ENCODE assay signal across 11 cellular contexts in genomic region chr4:58617226-58617625, GRCh38.
"Had no signal": no experiment of that assay in that cellular context is flagged by ENCODE, and none has a peak within 500 bp of the region (broad histone marks: within the 10 kb centered on the region; RNA-seq: fewer than 3 reads in every experiment).

No MANE protein-coding gene starts in this region.

- H2AFZ ChIP-seq: GM23248, GM23338 had no signal

- ATAC-seq: GM23338, HCT116 had no signal

- H3K4me2 ChIP-seq: GM23338 had no signal

- FAIRE-seq: H1, H54 had no signal

- H3K4me1 ChIP-seq: HAP-1 had no signal

- H3K36me3 ChIP-seq: HAP-1 had no signal

- H3K4me3 ChIP-seq: GM23248, GM23338, HAP-1 had no signal

- H3K9ac ChIP-seq: GM23248 had no signal

- DNase-seq: GM23248, GOT3, H7, H9, HCEC 1CT, HFFc6 had no signal

- H3K9me3 ChIP-seq: HAP-1 had no signal

- H3K27ac ChIP-seq: GM23248 had no signal
